Comparison of ENCODE assay signal across 8 cellular contexts in the genomic region with DNA sequence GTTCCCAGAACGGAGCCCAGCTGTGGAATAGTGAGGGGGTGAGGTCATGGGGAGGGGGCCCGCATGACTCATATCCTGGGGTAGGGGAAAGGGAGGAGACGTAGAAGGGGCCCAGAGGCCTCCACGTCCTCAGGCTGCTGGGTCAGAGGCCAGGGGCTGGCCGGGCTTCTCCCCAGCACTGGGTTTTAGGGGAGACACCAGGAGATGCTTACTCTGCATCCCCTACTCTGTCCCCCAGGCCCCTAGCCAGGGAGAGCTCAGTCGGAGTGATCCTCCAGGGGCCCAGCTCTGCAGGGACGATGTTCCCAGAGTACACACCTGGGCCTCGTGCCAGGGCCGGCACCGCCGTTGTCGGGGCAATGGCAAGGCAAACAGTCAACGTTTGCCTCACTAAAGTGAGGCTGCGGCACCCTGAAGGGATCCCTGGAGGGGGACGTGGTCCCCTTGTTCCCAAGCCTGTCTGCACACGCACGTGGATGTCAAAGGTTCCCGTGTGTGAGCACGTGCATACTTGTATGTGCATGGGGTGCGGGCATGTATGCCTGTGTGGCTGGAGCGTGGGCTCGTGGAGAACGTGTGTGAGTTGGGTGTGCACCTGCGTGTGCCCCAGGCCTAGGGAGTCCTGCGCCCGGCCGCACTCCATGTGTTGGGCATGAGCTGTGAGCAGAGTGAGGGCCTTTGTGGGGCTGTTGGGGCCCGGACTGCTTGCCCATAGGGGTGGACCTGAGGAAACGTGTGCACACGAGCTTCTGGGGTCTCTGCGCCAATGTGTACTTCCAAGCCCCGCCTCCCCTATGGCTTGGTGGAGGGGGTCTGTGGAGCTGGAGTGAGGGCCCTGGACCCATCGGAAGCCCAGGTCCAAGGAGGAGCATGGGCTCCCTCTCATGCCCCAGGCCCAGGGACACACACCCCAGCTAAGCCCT. TPM values are rescaled to one million over a fixed set of nuclear protein-coding genes. Genes with fewer than 3 reads are reported as not detected.
DNase-seq lines count a peak whose midpoint lies in the region; ATAC-seq and TF ChIP-seq lines count a peak whose summit lies in the region.
"Had no signal": no experiment of that assay in that cellular context is flagged by ENCODE, and none has a peak within 500 bp of the region (broad histone marks: within the 10 kb centered on the region; RNA-seq: fewer than 3 reads in every experiment).

No MANE protein-coding gene starts in this region.

- H3K4me1 ChIP-seq in BLaER1 = peaks cover 92% of the 10 kb centered on the region
- H3K4me1 ChIP-seq in PC-3 (ENCODE audit: insufficient read depth, low read length) = no peaks in the 10 kb centered on the region
- H3K4me1 ChIP-seq in left lung = peaks cover 3 to 43% of the 10 kb centered on the region in 2 donors

- H3F3A ChIP-seq in PC-3 (ENCODE audit: low read length, unreplicated experiment) = no peaks in the 10 kb centered on the region

- H3K27me3 ChIP-seq in BLaER1 = no peaks in the 10 kb centered on the region
- no peaks in the 10 kb centered on the region for H3K27me3 ChIP-seq in PC-3 (ENCODE audit: low read length)
- H3K27me3 ChIP-seq in left lung = peaks cover 0 to 24% of the 10 kb centered on the region in 2 donors

- no TSS peak for BruUV-seq in PC-3 (replicated peaks; lab: Mats Ljungman, UMichigan)

- no peaks in the 10 kb centered on the region for H3K79me2 ChIP-seq in PC-3 (ENCODE audit: low read length)

- TF ChIP-seq CTCF in PC-3 (conservative IDR thresholded peaks at IDR 0.05; ENCODE audit: low read depth, low read length) = no peak
- no peak for TF ChIP-seq CTCF in left lung (IDR thresholded peaks at IDR 0.05)

- ATAC-seq in PC-3 (no peak), left lung (no peak), GM19463 (IDR thresholded peaks at IDR 0.05; ENCODE audit: unreplicated experiment) (no peak)

- H3K9ac ChIP-seq in BLaER1 = no peak overlapping the region
- no peak overlapping the region for H3K9ac ChIP-seq in PC-3 (ENCODE audit: low read length)

- CTCF ChIA-PET in PC-3 (lab: Charles Lee) = interaction anchor here (1.2 to 1.4 kb wide), 2 partner anchors 225 to 274 kb away, joined by 5 to 20 read pairs; no protein-coding TSS in a partner anchor

- H3K9me2 ChIP-seq in PC-3 (replicated peaks; ENCODE audit: low read length) = no peaks in the 10 kb centered on the region

- POLR2A ChIA-PET in PC-3 (lab: Charles Lee; ENCODE audit: unreplicated experiment) = no interaction called here

- H3K9me3 ChIP-seq in BLaER1 = no peaks in the 10 kb centered on the region
- no peaks in the 10 kb centered on the region for H3K9me3 ChIP-seq in PC-3 (ENCODE audit: low read length)
- no peaks in the 10 kb centered on the region for H3K9me3 ChIP-seq in left lung

- intact Hi-C loops in PC-3 (cut with micrococcal nuclease) = no loop called here
- intact Hi-C loops in left lung (cut with DNase I) = no loop called here

- H3K4me2 ChIP-seq in BLaER1 (peak overlapping the region; percentile 71), PC-3 (ENCODE audit: low read length) (no peak overlapping the region)

- H3K4me3 ChIP-seq in BLaER1 = no peak overlapping the region
- H3K4me3 ChIP-seq in PC-3 (ENCODE audit: low read length) = no peak overlapping the region
- H3K4me3 ChIP-seq in left lung = no peak overlapping the region

- H4K20me1 ChIP-seq in BLaER1 (peaks cover 16% of the 10 kb centered on the region), PC-3 (ENCODE audit: low read length) (no peaks in the 10 kb centered on the region)

- H3K36me3 ChIP-seq in BLaER1 (no peaks in the 10 kb centered on the region), PC-3 (ENCODE audit: low read depth, low read length) (no peaks in the 10 kb centered on the region), left lung (peaks cover 0 to 3% of the 10 kb centered on the region in 2 donors)

- H3K27ac ChIP-seq in BLaER1 = no peak overlapping the region
- no peak overlapping the region for H3K27ac ChIP-seq in PC-3 (ENCODE audit: low read length)
- H3K27ac ChIP-seq in left lung = peak overlapping the region in 1 of 2 donors; percentile 23

- DNase-seq in PC-3 = peak; percentile 8
- DNase-seq in left lung = peak; percentile 34 to 76
- no peak for DNase-seq in SHP77 (lab: John Stamatoyannopoulos, UW)
- DNase-seq in AG08396 (ENCODE audit: low spot score) = no peak
- DNase-seq: EL, NCI-H2171 treated with DMSO at 0.1 percent for 48 hours had no signal

- H2AFZ ChIP-seq in PC-3 (ENCODE audit: low read length) = no peak overlapping the region

RNA-seq across cellular contexts. Expression of gene PRR33, which starts 14.2 kb away (rescaled TPM):
- not detected in 2 replicates for total RNA-seq in PC-3 (2014; rRNA removed)
- not detected for total RNA-seq in left lung

RNA-seq across cellular contexts. Expression of gene LSP1, which starts 24.6 kb away (rescaled TPM):
- total RNA-seq in PC-3 (2014; rRNA removed) (not detected in 2 replicates), left lung (10 to 100 TPM; 29.8 to 76.6 TPM)

RNA-seq across cellular contexts. Expression of gene TNNI2, which starts 38.7 kb away (rescaled TPM):
- total RNA-seq in PC-3 (2014; rRNA removed) (0.55 TPM in 1 of 2 replicates, not detected in the other), left lung (1 to 10 TPM; 3.4 to 8.5 TPM)

RNA-seq across cellular contexts. Expression of gene TNNT3, which starts 42.0 kb away (rescaled TPM):
- total RNA-seq in PC-3 (2014; rRNA removed) = not detected in 2 replicates
- total RNA-seq in left lung = 1 to 10 TPM; 2.0 to 3.0 TPM

RNA-seq across cellular contexts. Expression of gene SYT8, which starts 42.7 kb away (rescaled TPM):
- total RNA-seq in PC-3 (2014; rRNA removed) = 4.7 and 7.8 TPM in 2 replicates
- 1 to 10 TPM; 6.0 to 8.8 TPM for total RNA-seq in left lung

Comparison
In these comparisons a context has a peak if more than half of its experiments do, and no peak if none do; other contexts are left out.
1. DNase-seq: peak in PC-3 (single experiment) and left lung (2 of 2); none in SHP77 (0 of 2) and AG08396 (single experiment).
2. RNA of gene LSP1, which starts 24.6 kb away (total RNA-seq): 29.8 to 76.6 TPM in left lung; not detected in PC-3; every median in the first group is over 10 times any median in the second.